Comparison of ENCODE assay signal across 11 cellular contexts in genomic region chr5:83011990-83012389, GRCh38.
DNase-seq lines count a peak whose midpoint lies in the region; ATAC-seq, FAIRE-seq and TF ChIP-seq lines count a peak whose summit lies in the region.
"Had no signal": no experiment of that assay in that cellular context is flagged by ENCODE, and none has a peak within 500 bp of the region (broad histone marks: within the 10 kb centered on the region; RNA-seq: fewer than 3 reads in every experiment).

No MANE protein-coding gene starts in this region.

- peaks cover 10 to 12% (median 11%) of the 10 kb centered on the region in 3 donors for H3K4me1 Mint-ChIP-seq in naive B cell
- no peaks in the 10 kb centered on the region for H3K4me1 Mint-ChIP-seq in activated T-cell treated with anti-CD3 and anti-CD28 coated beads, Interleukin-2, amount 50 U/mL, for 4 hours (ENCODE audit: low read depth)

- peaks cover 0 to 3% of the 10 kb centered on the region in 2 donors for H3K36me3 Mint-ChIP-seq in naive B cell
- H3K36me3 Mint-ChIP-seq in activated T-cell treated with anti-CD3 and anti-CD28 coated beads, Interleukin-2, amount 50 U/mL, for 4 hours (ENCODE audit: insufficient read depth) = no peaks in the 10 kb centered on the region
- H3K36me3 Mint-ChIP-seq: IgD-negative memory B cell had no signal

- H3K27me3 Mint-ChIP-seq in naive B cell = no peaks in the 10 kb centered on the region
- H3K27me3 Mint-ChIP-seq in activated T-cell treated with anti-CD3 and anti-CD28 coated beads, Interleukin-2, amount 50 U/mL, for 4 hours (ENCODE audit: low read depth) = no peaks in the 10 kb centered on the region
- H3K27me3 Mint-ChIP-seq: IgD-negative memory B cell had no signal

- no peak for TF ChIP-seq POLR2A in H54 (IDR thresholded peaks at IDR 0.05; ENCODE audit: low read depth, low read length)

- FAIRE-seq in H54 (lab: Jason Lieb, UNC) = peak; percentile 61
- FAIRE-seq: urothelium cell line had no signal

- H3K9me3 Mint-ChIP-seq in naive B cell = peaks cover 0 to 9% (median 0%) of the 10 kb centered on the region in 7 donors
- peaks cover 4% of the 10 kb centered on the region for H3K9me3 Mint-ChIP-seq in activated T-cell treated with anti-CD3 and anti-CD28 coated beads, Interleukin-2, amount 50 U/mL, for 4 hours

- DNase-seq in H54 (ENCODE audit: insufficient read length, low spot score) (no peak), naive B cell (peak; percentile 53), NCI-H1417 treated with DMSO at 0.1 percent for 48 hours (lab: John Stamatoyannopoulos, UW) (no peak), foreskin fibroblast (no peak), NCI-H2107 treated with DMSO at 0.1 percent for 48 hours (lab: John Stamatoyannopoulos, UW; ENCODE audit: unreplicated experiment) (no peak)
- DNase-seq in activated T-cell treated with anti-CD3 and anti-CD28 coated beads, Interleukin-2, amount 50 U/mL, for 4 hours = no peak
- DNase-seq: activated CD4-positive, alpha-beta T cell treated with anti-CD3 and anti-CD28 coated beads, Interleukin-2, amount 50 U/mL, for 48 hours had no signal

- peak overlapping the region in 3 of 6 donors; percentile 17 to 74 (median 58) for H3K27ac Mint-ChIP-seq in naive B cell
- H3K27ac Mint-ChIP-seq: IgD-negative memory B cell had no signal

- no peak overlapping the region for H3K4me3 ChIP-seq in foreskin fibroblast (ENCODE audit: low read depth in 1 of 2, low read length in 2 of 2)

- no peak for TF ChIP-seq CTCF in foreskin fibroblast (IDR thresholded peaks at IDR 0.05; ENCODE audit: low read depth, low read length)

- H3K4me3 Mint-ChIP-seq in naive B cell = peak overlapping the region in 1 of 8 donors; percentile 26
- H3K4me3 Mint-ChIP-seq in activated T-cell treated with anti-CD3 and anti-CD28 coated beads, Interleukin-2, amount 50 U/mL, for 4 hours = no peak overlapping the region

- ATAC-seq in GM18909 (IDR thresholded peaks at IDR 0.05; ENCODE audit: poor library complexity, unreplicated experiment) (peak; percentile 100), HG03442 (IDR thresholded peaks at IDR 0.05; ENCODE audit: unreplicated experiment) (peak; percentile 99), naive B cell (ENCODE audit: low read depth in 2 of 2) (peak; percentile 99)
- ATAC-seq in activated T-cell treated with anti-CD3 and anti-CD28 coated beads, Interleukin-2, amount 50 U/mL, for 4 hours = no peak

Comparison
In these comparisons a context has a peak if more than half of its experiments do, and no peak if none do; other contexts are left out.
1. ATAC-seq: peak in GM18909 (single experiment), HG03442 (single experiment) and naive B cell (2 of 2); none in activated T-cell treated with anti-CD3 and anti-CD28 coated beads, Interleukin-2, amount 50 U/mL, for 4 hours (0 of 2).